1 cellular context compared by ENCODE assay signal in genomic region chr18:48525671-48526070, GRCh38.
TF ChIP-seq lines count a peak whose summit lies in the region.

No MANE protein-coding gene starts in this region.

TF ChIP-seq in SK-N-SH, 30 proteins besides CTCF, POLR2A, EP300 and RAD21 (continued from another document):
- TF ChIP-seq PBX3 (IDR thresholded peaks at IDR 0.05), result no peak
- TF ChIP-seq ELF1 (IDR thresholded peaks at IDR 0.05), result no peak
- TF ChIP-seq RFX5 (IDR thresholded peaks at IDR 0.05; ENCODE audit: low read length), result no peak
- no peak for TF ChIP-seq MEF2A (IDR thresholded peaks at IDR 0.05; ENCODE audit: borderline replicate concordance, low read depth)
- peak; percentile 39; the same call in 1 of the 2 replicates for TF ChIP-seq GATA2 (CRISPR knock-in tag; IDR thresholded peaks at IDR 0.05)
- TF ChIP-seq MAX (IDR thresholded peaks at IDR 0.05; ENCODE audit: low read depth), result no peak
